ENCODE assay signal across 2 cellular contexts in genomic region chr4:83028976-83029375, GRCh38.
TF ChIP-seq lines count a peak whose summit lies in the region.

No MANE protein-coding gene starts in this region.

TF ChIP-seq in HepG2, 621 proteins besides CTCF, POLR2A, EP300 and RAD21:
- no peak for TF ChIP-seq PCBP1 (IDR thresholded peaks at IDR 0.05; ENCODE audit: borderline replicate concordance, low read depth, low read length)

TF ChIP-seq in K562, 482 proteins besides CTCF, POLR2A, EP300 and RAD21:
- TF ChIP-seq ZNF551 (CRISPR knock-in tag; IDR thresholded peaks at IDR 0.05) (no peak), IRF9 (tag; IDR thresholded peaks at IDR 0.05) (no peak), ZNF174 (CRISPR knock-in tag; IDR thresholded peaks at IDR 0.05) (no peak), RBM17 (IDR thresholded peaks at IDR 0.05; ENCODE audit: borderline replicate concordance, low read depth, low read length) (no peak), MAZ (CRISPR knock-in tag; conservative IDR thresholded peaks at IDR 0.05 in 1 of 2, IDR thresholded peaks at IDR 0.05 in 1 of 2) (no peak), E2F6 (IDR thresholded peaks at IDR 0.05; ENCODE audit: borderline replicate concordance in 1 of 2, extremely low read depth in 1 of 2, insufficient read depth in 1 of 2, insufficient read length in 1 of 2, low read depth in 1 of 2, low read length in 1 of 2, poor library complexity in 1 of 2, severe bottlenecking in 1 of 2) (no peak)
TF ChIP-seq in K562: peak in this region for 0.
